ENCODE assay signal across 8 cellular contexts in genomic region chr2:148643998-148644884, GRCh38. TPM values are rescaled to one million over a fixed set of nuclear protein-coding genes. Genes with fewer than 3 reads are reported as not detected.
DNase-seq lines count a peak whose midpoint lies in the region; ATAC-seq and TF ChIP-seq lines count a peak whose summit lies in the region.

Gene EPC2 (plus strand): TSS chr2:148644751. CDS start chr2:148645018, 267 bp downstream.

- peak within 1 kb of the TSS; percentile 88 for H4K8ac ChIP-seq in mesendoderm (ENCODE audit: low read depth, low read length)

- H2AK5ac ChIP-seq in mesendoderm (ENCODE audit: low read length), result no peak within 1 kb of the TSS

- no peak for TF ChIP-seq CTCF in CD4-positive, alpha-beta T cell (IDR thresholded peaks at IDR 0.05)
- TF ChIP-seq CTCF in HL-60 (IDR thresholded peaks at IDR 0.05; ENCODE audit: insufficient read depth, low read length), result no peak

- no peaks in the 10 kb centered on the region for H3K9me3 Mint-ChIP-seq in CD4-positive, alpha-beta T cell
- H3K9me3 Mint-ChIP-seq in activated CD8-positive, alpha-beta memory T cell treated with anti-CD3 and anti-CD28 coated beads, Interleukin-2, amount 10 ng/mL, durations not matched to agents 7 days and 5 days (ENCODE audit: low read depth), result no peaks in the 10 kb centered on the region

- H3K4me2 ChIP-seq in mesendoderm (ENCODE audit: low read length), result peak within 1 kb of the TSS; percentile 95

- H3K4me3 ChIP-seq in HL-60 (replicated peaks; ENCODE audit: insufficient read depth, low read length) (peak within 1 kb of the TSS; percentile 94), endocrine pancreas (ENCODE audit: control insufficient read depth, insufficient read depth, low read length) (peak within 1 kb of the TSS; percentile 92), mesendoderm (ENCODE audit: low read length) (peak within 1 kb of the TSS; percentile 88)

- peak within 1 kb of the TSS; percentile 93 for H3K27ac Mint-ChIP-seq in CD4-positive, alpha-beta T cell
- H3K27ac Mint-ChIP-seq in activated CD8-positive, alpha-beta memory T cell treated with anti-CD3 and anti-CD28 coated beads, Interleukin-2, amount 10 ng/mL, durations not matched to agents 7 days and 5 days, result peak within 1 kb of the TSS; percentile 89

- H3K23ac ChIP-seq in mesendoderm (ENCODE audit: low read length), result peak within 1 kb of the TSS; percentile 92

- peak within 1 kb of the TSS; percentile 94 for H2BK5ac ChIP-seq in mesendoderm (ENCODE audit: low read length)

- H2BK15ac ChIP-seq in mesendoderm (replicated peaks; ENCODE audit: low read depth), result no peak within 1 kb of the TSS

- peak; percentile 33 for ATAC-seq in CD4-positive, alpha-beta T cell (ENCODE audit: poor library complexity)
- ATAC-seq in GM19452 (IDR thresholded peaks at IDR 0.05; ENCODE audit: unreplicated experiment), result peak; percentile 64
- peak; percentile 64 for ATAC-seq in activated CD8-positive, alpha-beta memory T cell treated with anti-CD3 and anti-CD28 coated beads, Interleukin-2, amount 10 ng/mL, durations not matched to agents 7 days and 5 days

- no peak within 1 kb of the TSS for H4K5ac ChIP-seq in mesendoderm (ENCODE audit: low read length)

- H2BK120ac ChIP-seq in mesendoderm (ENCODE audit: low read depth, low read length), result peak within 1 kb of the TSS; percentile 62

- H3K9ac ChIP-seq in endocrine pancreas (ENCODE audit: control insufficient read depth, insufficient read depth, low read length), result peak within 1 kb of the TSS; percentile 79
- H3K9ac ChIP-seq in mesendoderm (ENCODE audit: low read length), result peak within 1 kb of the TSS; percentile 95

- WGBS in mesendoderm (ENCODE audit: extremely low coverage, insufficient coverage, low lambda C conversion rate), result no CpG with 5 or more reads among the region's 94 CpGs

- peaks cover 24% of the 10 kb centered on the region for H3K36me3 Mint-ChIP-seq in CD4-positive, alpha-beta T cell (ENCODE audit: low read depth)
- peaks cover 3% of the 10 kb centered on the region for H3K36me3 Mint-ChIP-seq in activated CD8-positive, alpha-beta memory T cell treated with anti-CD3 and anti-CD28 coated beads, Interleukin-2, amount 10 ng/mL, durations not matched to agents 7 days and 5 days

- CTCF ChIA-PET in CD4-positive, alpha-beta T cell (lab: Charles Lee), result interaction anchor here (1.3 to 3.8 kb wide), 3 partner anchors 30 to 654 kb away, joined by 5 to 20 read pairs (median 6); no protein-coding TSS in a partner anchor
- CTCF ChIA-PET in activated CD8-positive, alpha-beta memory T cell treated with anti-CD3 and anti-CD28 coated beads, Interleukin-2, amount 10 ng/mL, durations not matched to agents 7 days and 5 days (lab: Charles Lee), result interaction anchor here (0.6 to 1.1 kb wide), 5 partner anchors 29 to 523 kb away, joined by 3 to 6 read pairs (median 3); no protein-coding TSS in a partner anchor

- H3K4me1 ChIP-seq in endocrine pancreas (ENCODE audit: control insufficient read depth, insufficient read depth, low read length) (no peaks in the 10 kb centered on the region), mesendoderm (ENCODE audit: control insufficient read depth, low read depth, low read length) (no peaks in the 10 kb centered on the region)

- POLR2A ChIA-PET in CD4-positive, alpha-beta T cell (lab: Charles Lee), result interaction anchor here (0.7 to 5.4 kb wide), 18 partner anchors 9 to 800 kb away, joined by 3 to 106 read pairs (median 4); partner anchors contain the start of genes MBD5 and ORC4

- peak within 1 kb of the TSS; percentile 98 for H3K4me3 Mint-ChIP-seq in CD4-positive, alpha-beta T cell
- peak within 1 kb of the TSS; percentile 88 for H3K4me3 Mint-ChIP-seq in activated CD8-positive, alpha-beta memory T cell treated with anti-CD3 and anti-CD28 coated beads, Interleukin-2, amount 10 ng/mL, durations not matched to agents 7 days and 5 days

- peak within 1 kb of the TSS; percentile 99 for H3K56ac ChIP-seq in mesendoderm (ENCODE audit: low read length)

- no peaks in the 10 kb centered on the region for H3K9me3 ChIP-seq in CD4-positive, alpha-beta T cell (ENCODE audit: control insufficient read depth, low read length)
- no peaks in the 10 kb centered on the region for H3K9me3 ChIP-seq in endocrine pancreas (ENCODE audit: control insufficient read depth, low read length)

- H3K27ac ChIP-seq in CD4-positive, alpha-beta T cell (ENCODE audit: low read depth, low read length), result peak within 1 kb of the TSS; percentile 98
- H3K27ac ChIP-seq in HL-60 (replicated peaks) (peak within 1 kb of the TSS; percentile 92), mesendoderm (ENCODE audit: low read depth, low read length) (peak within 1 kb of the TSS; percentile 95)

- H3K79me2 ChIP-seq in mesendoderm (ENCODE audit: control insufficient read depth, insufficient read depth, low read length), result peaks cover 32% of the 10 kb centered on the region

- no peaks in the 10 kb centered on the region for H3K27me3 Mint-ChIP-seq in CD4-positive, alpha-beta T cell
- peaks cover 38% of the 10 kb centered on the region for H3K27me3 Mint-ChIP-seq in activated CD8-positive, alpha-beta memory T cell treated with anti-CD3 and anti-CD28 coated beads, Interleukin-2, amount 10 ng/mL, durations not matched to agents 7 days and 5 days

- peaks cover 4% of the 10 kb centered on the region for H3K79me1 ChIP-seq in mesendoderm (ENCODE audit: low read length)

- DNase-seq in CD4-positive, alpha-beta T cell, result peak; percentile 76 to 90 (median 84)
- DNase-seq in HL-60 (ENCODE audit: low read depth in 1 of 2, low spot score in 1 of 2) (peak; percentile 55 to 82), NOMO-1 treated with DMSO at 0.1 percent for 48 hours (lab: John Stamatoyannopoulos, UW; ENCODE audit: unreplicated experiment) (peak; percentile 67), mesendoderm (peak; percentile 87)
- DNase-seq in activated CD8-positive, alpha-beta memory T cell treated with anti-CD3 and anti-CD28 coated beads, Interleukin-2, amount 10 ng/mL, durations not matched to agents 7 days and 5 days, result peak; percentile 88
- DNase-seq in stimulated activated CD8-positive, alpha-beta memory T cell treated with anti-CD3 and anti-CD28 coated beads, Interleukin-15, amount 100 ng/mL, for 1 hour (ENCODE audit: low read depth), result peak; percentile 74

- no peaks in the 10 kb centered on the region for H3K27me3 ChIP-seq in CD4-positive, alpha-beta T cell (ENCODE audit: control insufficient read depth, insufficient read depth, low read length)
- no peaks in the 10 kb centered on the region for H3K27me3 ChIP-seq in HL-60 (ENCODE audit: insufficient read depth, poor library complexity, severe bottlenecking)
- H3K27me3 ChIP-seq in endocrine pancreas (ENCODE audit: control insufficient read depth, insufficient read depth, low read length), result no peaks in the 10 kb centered on the region
- H3K27me3 ChIP-seq in mesendoderm (ENCODE audit: insufficient read depth, low read length, poor library complexity), result no peaks in the 10 kb centered on the region

- peak within 1 kb of the TSS; percentile 98 for H3K18ac ChIP-seq in mesendoderm (ENCODE audit: low read length)

- H3K4ac ChIP-seq in mesendoderm (ENCODE audit: low read depth, low read length), result peak within 1 kb of the TSS; percentile 93

- intact Hi-C loops in CD4-positive, alpha-beta T cell (cut with DNase I, micrococcal nuclease), result loop anchor here (5.0 to 10.0 kb wide), 6 partner anchors 51 to 799 kb away; partner anchors contain the start of genes ACVR2A (in 1 of the 2) and KIF5C (in 1 of the 2)

- H3K36me3 ChIP-seq in endocrine pancreas (ENCODE audit: control insufficient read depth, insufficient read depth, low read length), result no peaks in the 10 kb centered on the region
- no peaks in the 10 kb centered on the region for H3K36me3 ChIP-seq in mesendoderm (ENCODE audit: control insufficient read depth, insufficient read depth, low read length)

- peaks cover 32% of the 10 kb centered on the region for H3K4me1 Mint-ChIP-seq in CD4-positive, alpha-beta T cell (ENCODE audit: low read depth)
- peaks cover 26% of the 10 kb centered on the region for H3K4me1 Mint-ChIP-seq in activated CD8-positive, alpha-beta memory T cell treated with anti-CD3 and anti-CD28 coated beads, Interleukin-2, amount 10 ng/mL, durations not matched to agents 7 days and 5 days

RNA-seq across cellular contexts. Expression of gene EPC2, which starts in this region (rescaled TPM):
- 10 to 100 TPM; 79.6 to 85.5 TPM for total RNA-seq in CD4-positive, alpha-beta T cell
- total RNA-seq in activated CD8-positive, alpha-beta memory T cell treated with anti-CD3 and anti-CD28 coated beads, Interleukin-2, amount 10 ng/mL, durations not matched to agents 7 days and 5 days, result 10 to 100 TPM; 19.4 to 21.8 TPM
- polyA plus RNA-seq in mesendoderm (2013, experiment 1 of 2), result 22.2 TPM
- 22.5 TPM for polyA plus RNA-seq in mesendoderm (2013, experiment 2 of 2)

Comparison
In these comparisons a context has a peak if more than half of its experiments do, and no peak if none do; other contexts are left out.
1. Peak in every context shown above with its lines: DNase-seq, ATAC-seq, H3K4me3 ChIP-seq and H3K27ac ChIP-seq.